In genomic region chr20:45436732-45437485, GRCh38 we compare ENCODE assay signal across 1 cellular context.
TF ChIP-seq lines count a peak whose summit lies in the region.

No MANE protein-coding gene starts in this region.

TF ChIP-seq in IMR-90, 13 proteins besides CTCF, POLR2A, EP300 and RAD21:
- TF ChIP-seq FOS (IDR thresholded peaks at IDR 0.05; ENCODE audit: low read depth, low read length), result no peak
- 0 out of 2 replicates have a peak, but pooled peaks have one; percentile 22 for TF ChIP-seq MXI1 (IDR thresholded peaks at IDR 0.05; ENCODE audit: borderline replicate concordance, low read depth, low read length)
- TF ChIP-seq SMC3 (IDR thresholded peaks at IDR 0.05; ENCODE audit: low read depth, low read length), result peak; percentile 90
- peak; percentile 43; the same call in 1 of the 2 replicates for TF ChIP-seq MAZ (IDR thresholded peaks at IDR 0.05; ENCODE audit: borderline replicate concordance, low read depth, low read length)
